ENCODE assay signal across 18 cellular contexts in genomic region chr3:153970047-153970446, GRCh38.
DNase-seq lines count a peak whose midpoint lies in the region; ATAC-seq and TF ChIP-seq lines count a peak whose summit lies in the region.
"Had no signal": no experiment of that assay in that cellular context is flagged by ENCODE, and none has a peak within 500 bp of the region (broad histone marks: within the 10 kb centered on the region; RNA-seq: fewer than 3 reads in every experiment).

No MANE protein-coding gene starts in this region.

- H3K79me2 ChIP-seq in hepatocyte, result no peaks in the 10 kb centered on the region

- no peak overlapping the region for H3K4me3 ChIP-seq in hepatocyte
- H3K4me3 ChIP-seq: GM23248, stomach had no signal

- DNase-seq in retina (no peak), hepatocyte (ENCODE audit: low spot score) (no peak), AG08395 (ENCODE audit: low spot score) (no peak)
- DNase-seq: activated CD4-positive, alpha-beta T cell treated with anti-CD3 and anti-CD28 coated beads, Interleukin-2, amount 10 ng/mL, durations not matched to agents 24 days and 14 days; activated T-cell treated with anti-CD3 and anti-CD28 coated beads, Interleukin-2, amount 50 U/mL, for 72 hours; anterior cingulate cortex; DMS 273 treated with DMSO at 0.1 percent for 48 hours; KG1; NCI-H146; small intestine; stomach had no signal

- H3K4me2 ChIP-seq in hepatocyte, result no peak overlapping the region

- H3K36me3 ChIP-seq in hepatocyte (replicated peaks; ENCODE audit: insufficient read depth, low read depth), result no peaks in the 10 kb centered on the region
- H3K36me3 ChIP-seq: stomach had no signal

- H3K9me2 ChIP-seq in hepatocyte (replicated peaks; ENCODE audit: insufficient read depth), result no peaks in the 10 kb centered on the region

- no peak overlapping the region for H2AFZ ChIP-seq in hepatocyte
- H2AFZ ChIP-seq: GM23248 had no signal

- no peaks in the 10 kb centered on the region for H4K20me1 ChIP-seq in hepatocyte (ENCODE audit: insufficient read depth, poor library complexity, severe bottlenecking)

- no peaks in the 10 kb centered on the region for H3K27me3 ChIP-seq in hepatocyte
- H3K27me3 ChIP-seq: stomach had no signal

- no peak for TF ChIP-seq CTCF in hepatocyte (IDR thresholded peaks at IDR 0.05; ENCODE audit: poor library complexity)

- peak; percentile 59 for ATAC-seq in GM18511 (IDR thresholded peaks at IDR 0.05; ENCODE audit: unreplicated experiment)
- peak; percentile 49 for ATAC-seq in GM21360 (IDR thresholded peaks at IDR 0.05; ENCODE audit: unreplicated experiment)
- peak; percentile 26 for ATAC-seq in HG02798 (IDR thresholded peaks at IDR 0.05; ENCODE audit: poor library complexity, unreplicated experiment)
- peak; percentile 29 for ATAC-seq in HG03565 (IDR thresholded peaks at IDR 0.05; ENCODE audit: unreplicated experiment)
- ATAC-seq in HG03521 (IDR thresholded peaks at IDR 0.05; ENCODE audit: unreplicated experiment), result no peak

- H3K9me3 ChIP-seq in hepatocyte (ENCODE audit: low read depth), result no peaks in the 10 kb centered on the region
- H3K9me3 ChIP-seq: stomach had no signal

- H3K27ac ChIP-seq in hepatocyte, result no peak overlapping the region
- H3K27ac ChIP-seq: GM23248, RWPE1, stomach had no signal

- no peaks in the 10 kb centered on the region for H3K4me1 ChIP-seq in hepatocyte (ENCODE audit: insufficient read depth)
